Comparison of ENCODE assay signal across 8 cellular contexts in genomic region chr3:173584093-173584833, GRCh38.
A peak's percentile ranks its signal among the peaks of the same experiment; 100 is the strongest.
DNase-seq lines count a peak whose midpoint lies in the region; ATAC-seq and TF ChIP-seq lines count a peak whose summit lies in the region.

No MANE protein-coding gene starts in this region.

- DNase-seq in AG10803 (ENCODE audit: low read depth) (peak; percentile 48), H4 (ENCODE audit: low spot score) (peak; percentile 36), epithelial cell of proximal tubule (ENCODE audit: low read depth) (no peak), activated T-cell treated with anti-CD3 and anti-CD28 coated beads for 4 hours (no peak), NCI-H226 (no peak)

- H3K79me2 ChIP-seq in OCI-LY1 (ENCODE audit: insufficient read depth, low read length): no peaks in the 10 kb centered on the region

- H3K4me1 ChIP-seq in OCI-LY1 (ENCODE audit: insufficient read depth, low read length, severe bottlenecking) (no peaks in the 10 kb centered on the region), mucosa of rectum (ENCODE audit: control insufficient read depth in 2 of 2, insufficient read depth in 2 of 2, low read length in 2 of 2) (no peaks in the 10 kb centered on the region)

- H3K36me3 ChIP-seq in OCI-LY1 (ENCODE audit: insufficient read depth, low read length): no peaks in the 10 kb centered on the region
- H3K36me3 ChIP-seq in mucosa of rectum (ENCODE audit: control insufficient read depth in 2 of 2, insufficient read depth in 2 of 2, low read length in 2 of 2): no peaks in the 10 kb centered on the region

- no peaks in the 10 kb centered on the region for H3K27me3 ChIP-seq in OCI-LY1 (ENCODE audit: insufficient read depth, low read length)
- H3K27me3 ChIP-seq in mucosa of rectum (ENCODE audit: control insufficient read depth in 2 of 2, insufficient read depth in 2 of 2, low read length in 2 of 2): no peaks in the 10 kb centered on the region

- no peaks in the 10 kb centered on the region for H4K20me1 ChIP-seq in OCI-LY1 (ENCODE audit: insufficient read depth, low read length)

- H3K27ac ChIP-seq in OCI-LY1 (ENCODE audit: low read depth, low read length, poor library complexity, severe bottlenecking) (no peak overlapping the region), mucosa of rectum (ENCODE audit: low read depth in 2 of 2, low read length in 2 of 2) (no peak overlapping the region)

- H3K4me3 ChIP-seq in AG10803 (ENCODE audit: low read length) (peak overlapping the region; percentile 71), OCI-LY1 (ENCODE audit: low read depth, low read length, poor library complexity, severe bottlenecking) (no peak overlapping the region), epithelial cell of proximal tubule (ENCODE audit: low read depth, low read length) (peak overlapping the region; percentile 74), mucosa of rectum (ENCODE audit: low read length in 2 of 2) (peak overlapping the region; percentile 13 to 55)

- no peaks in the 10 kb centered on the region for H3F3A ChIP-seq in OCI-LY1 (ENCODE audit: insufficient read depth, low read length)

- no peaks in the 10 kb centered on the region for H3K9me2 ChIP-seq in OCI-LY1 (ENCODE audit: low read depth, low read length)

- no peak for ATAC-seq in GM18520 (IDR thresholded peaks at IDR 0.05; ENCODE audit: unreplicated experiment)

- no peak overlapping the region for H2AFZ ChIP-seq in OCI-LY1 (ENCODE audit: low read length)

- H3K9ac ChIP-seq in OCI-LY1 (ENCODE audit: low read length): no peak overlapping the region
- no peak overlapping the region for H3K9ac ChIP-seq in mucosa of rectum (ENCODE audit: low read depth in 1 of 2, low read length in 2 of 2)

- H3K4me2 ChIP-seq in OCI-LY1 (ENCODE audit: low read length): no peak overlapping the region

- H3K9me3 ChIP-seq in OCI-LY1 (ENCODE audit: low read length) (no peaks in the 10 kb centered on the region), mucosa of rectum (ENCODE audit: control insufficient read depth in 2 of 2, low read length in 2 of 2) (no peaks in the 10 kb centered on the region)

- TF ChIP-seq CTCF in AG10803 (conservative IDR thresholded peaks at IDR 0.05; ENCODE audit: low read length): peak; percentile 87
- peak; percentile 67 for TF ChIP-seq CTCF in OCI-LY1 (IDR thresholded peaks at IDR 0.05; ENCODE audit: low read length)
- peak; percentile 79 for TF ChIP-seq CTCF in epithelial cell of proximal tubule (conservative IDR thresholded peaks at IDR 0.05; ENCODE audit: low read depth, low read length)

Comparison
In these comparisons a context has a peak if more than half of its experiments do, and no peak if none do; other contexts are left out.
1. DNase-seq: peak in AG10803 (single experiment) and H4 (single experiment); none in epithelial cell of proximal tubule (single experiment), activated T-cell treated with anti-CD3 and anti-CD28 coated beads for 4 hours (single experiment) and NCI-H226 (single experiment).
2. Peak in every context shown above with its lines, with median percentiles within 50 percentile points of each other: CTCF ChIP-seq.